In genomic region chr7:128537410-128537809, GRCh38 we compare ENCODE assay signal across 8 cellular contexts.
DNase-seq lines count a peak whose midpoint lies in the region; ATAC-seq, FAIRE-seq and TF ChIP-seq lines count a peak whose summit lies in the region.
"Not testable (repeated sequence)": the region's sequence is repeated elsewhere in the genome, so short reads cannot be mapped to it uniquely, and the experiment has no call there.

No MANE protein-coding gene starts in this region.

- peaks cover 76% of the 10 kb centered on the region for H3K79me2 ChIP-seq in PC-9 (ENCODE audit: low read depth)

- H3K4me1 Mint-ChIP-seq in CD8-positive, alpha-beta T cell (ENCODE audit: low read depth) = peaks cover 43% of the 10 kb centered on the region
- H3K4me1 Mint-ChIP-seq in activated CD8-positive, alpha-beta T cell treated with anti-CD3 and anti-CD28 coated beads, Interleukin-2, amount 10 ng/mL, durations not matched to agents 7 days and 5 days (ENCODE audit: low read depth) = peaks cover 33% of the 10 kb centered on the region

- POLR2A ChIA-PET in CD8-positive, alpha-beta T cell (lab: Charles Lee); PC-9 (lab: Charles Lee; ENCODE audit: unreplicated experiment); activated CD8-positive, alpha-beta T cell treated with anti-CD3 and anti-CD28 coated beads, Interleukin-2, amount 10 ng/mL, durations not matched to agents 7 days and 5 days (lab: Charles Lee): not testable (repeated sequence)

- H3K9me3 ChIP-seq in CD8-positive, alpha-beta T cell (ENCODE audit: low read length); PC-9 (ENCODE audit: insufficient read depth, low read depth); breast epithelium; mucosa of descending colon; transverse colon: not testable (repeated sequence)

- not testable (repeated sequence) for BruUV-seq in PC-9 (replicated peaks; lab: Mats Ljungman, UMichigan)

- not testable (repeated sequence) for H3K4me3 ChIP-seq in CD8-positive, alpha-beta T cell (ENCODE audit: low read depth, low read length); PC-9; breast epithelium; foreskin fibroblast (ENCODE audit: low read depth in 1 of 2, low read length in 2 of 2); mucosa of descending colon; transverse colon

- not testable (repeated sequence) for H3K9me3 Mint-ChIP-seq in CD8-positive, alpha-beta T cell; activated CD8-positive, alpha-beta T cell treated with anti-CD3 and anti-CD28 coated beads, Interleukin-2, amount 10 ng/mL, durations not matched to agents 7 days and 5 days (ENCODE audit: insufficient read depth)

- H2AFZ ChIP-seq in PC-9 = not testable (repeated sequence)

- not testable (repeated sequence) for H3K27ac ChIP-seq in CD8-positive, alpha-beta T cell (ENCODE audit: low read depth, low read length); PC-9
- H3K27ac ChIP-seq in breast epithelium (peak overlapping the region; percentile 68), transverse colon (peak overlapping the region in 3 of 4 donors; percentile 14 to 24 (median 17))

- not testable (repeated sequence) for TF ChIP-seq EP300 in transverse colon (IDR thresholded peaks at IDR 0.05; ENCODE audit: low read depth)

- not testable (repeated sequence) for H3K27me3 ChIP-seq in CD8-positive, alpha-beta T cell (ENCODE audit: insufficient read depth, low read length); PC-9 (ENCODE audit: insufficient read depth, low read depth); breast epithelium; transverse colon

- H3F3A ChIP-seq in PC-9 (ENCODE audit: insufficient read depth, low read depth) = not testable (repeated sequence)

- peaks cover 11% of the 10 kb centered on the region for H3K4me1 ChIP-seq in CD8-positive, alpha-beta T cell (ENCODE audit: insufficient read depth, low read length)
- not testable (repeated sequence) for H3K4me1 ChIP-seq in PC-9 (replicated peaks; ENCODE audit: insufficient read depth); breast epithelium
- H3K4me1 ChIP-seq in mucosa of descending colon (ENCODE audit: low read depth) = peaks cover 16% of the 10 kb centered on the region
- peaks cover 7 to 31% (median 10%) of the 10 kb centered on the region in 4 donors for H3K4me1 ChIP-seq in transverse colon

- not testable (repeated sequence) for H3K4me3 Mint-ChIP-seq in CD8-positive, alpha-beta T cell; activated CD8-positive, alpha-beta T cell treated with anti-CD3 and anti-CD28 coated beads, Interleukin-2, amount 10 ng/mL, durations not matched to agents 7 days and 5 days

- TF ChIP-seq CTCF in CD8-positive, alpha-beta T cell (IDR thresholded peaks at IDR 0.05); breast epithelium (IDR thresholded peaks at IDR 0.05); mucosa of descending colon (IDR thresholded peaks at IDR 0.05): not testable (repeated sequence)
- TF ChIP-seq CTCF in PC-9 (conservative IDR thresholded peaks at IDR 0.05) = peak; percentile 55; the same call in 1 of the 2 replicates
- TF ChIP-seq CTCF in foreskin fibroblast (IDR thresholded peaks at IDR 0.05; ENCODE audit: low read depth, low read length) = peak; percentile 27
- peak in 2 of 5 experiments; percentile 32 to 33 for TF ChIP-seq CTCF in transverse colon (IDR thresholded peaks at IDR 0.05)

- H3K36me3 ChIP-seq in CD8-positive, alpha-beta T cell (ENCODE audit: insufficient read depth, low read length); PC-9 (ENCODE audit: low read depth); breast epithelium; mucosa of descending colon (ENCODE audit: low read depth); transverse colon: not testable (repeated sequence)

- H3K4me2 ChIP-seq in PC-9 = not testable (repeated sequence)

- TF ChIP-seq POLR2A in H54 (IDR thresholded peaks at IDR 0.05; ENCODE audit: low read depth, low read length); breast epithelium (IDR thresholded peaks at IDR 0.05); transverse colon (IDR thresholded peaks at IDR 0.05): not testable (repeated sequence)

- not testable (repeated sequence) for H3K9me2 ChIP-seq in PC-9 (ENCODE audit: insufficient read depth)

- CTCF ChIA-PET in CD8-positive, alpha-beta T cell (lab: Charles Lee); PC-9 (lab: Charles Lee); activated CD8-positive, alpha-beta T cell treated with anti-CD3 and anti-CD28 coated beads, Interleukin-2, amount 10 ng/mL, durations not matched to agents 7 days and 5 days (lab: Charles Lee): not testable (repeated sequence)

- peaks cover 16% of the 10 kb centered on the region; the same call in 1 of the 2 replicates for H4K20me1 ChIP-seq in PC-9 (ENCODE audit: insufficient read depth)

- DNase-seq in CD8-positive, alpha-beta T cell = peak in 2 of 7 experiments; percentile 12 to 27
- not testable (repeated sequence) for DNase-seq in H54 (ENCODE audit: insufficient read length, low spot score); activated CD8-positive, alpha-beta T cell treated with anti-CD3 and anti-CD28 coated beads, Interleukin-2, amount 10 ng/mL, durations not matched to agents 7 days and 5 days; breast epithelium (ENCODE audit: low spot score in 2 of 2); mucosa of descending colon; transverse colon
- DNase-seq in PC-9 (peak in 1 of 2 experiments; percentile 18), foreskin fibroblast (peak in 1 of 2 donors; percentile 34)

- peak overlapping the region; percentile 52 for H3K27ac Mint-ChIP-seq in CD8-positive, alpha-beta T cell
- H3K27ac Mint-ChIP-seq in activated CD8-positive, alpha-beta T cell treated with anti-CD3 and anti-CD28 coated beads, Interleukin-2, amount 10 ng/mL, durations not matched to agents 7 days and 5 days = not testable (repeated sequence)

- in situ Hi-C loops in transverse colon (cut with MboI; ENCODE audit: low pct_ligation_motif_present in 1 of 4, low pct_unique_long_range_greater_than_20kb in 1 of 4, low sequenced_read_pairs in 3 of 4) = not testable (repeated sequence)

- intact Hi-C loops in CD8-positive, alpha-beta T cell (cut with DNase I, micrococcal nuclease) = loop anchor here in 1 of 2 experiments (10.0 kb wide), 1 partner anchor 133 kb away; the partner anchor contains the start of gene IMPDH1
- intact Hi-C loops in PC-9 (cut with micrococcal nuclease; ENCODE audit: unreplicated experiment); breast epithelium (cut with DNase I; ENCODE audit: low total_unique reads); mucosa of descending colon (cut with DNase I, micrococcal nuclease); transverse colon (cut with DNase I; ENCODE audit: low total_unique reads): not testable (repeated sequence)

- not testable (repeated sequence) for H3K27me3 Mint-ChIP-seq in CD8-positive, alpha-beta T cell (ENCODE audit: low read depth); activated CD8-positive, alpha-beta T cell treated with anti-CD3 and anti-CD28 coated beads, Interleukin-2, amount 10 ng/mL, durations not matched to agents 7 days and 5 days (ENCODE audit: low read depth)

- 60 to 83% methylated on average over 3 to 7 of the region's 7 CpGs for WGBS in transverse colon (ENCODE audit: low coverage in 1 of 2), 2 donors

- peaks cover 52% of the 10 kb centered on the region for H3K36me3 Mint-ChIP-seq in CD8-positive, alpha-beta T cell
- H3K36me3 Mint-ChIP-seq in activated CD8-positive, alpha-beta T cell treated with anti-CD3 and anti-CD28 coated beads, Interleukin-2, amount 10 ng/mL, durations not matched to agents 7 days and 5 days (ENCODE audit: low read depth) = peaks cover 35% of the 10 kb centered on the region

- peak; percentile 81 for FAIRE-seq in H54 (lab: Jason Lieb, UNC)

- peak; percentile 95 for ATAC-seq in CD8-positive, alpha-beta T cell
- ATAC-seq in activated CD8-positive, alpha-beta T cell treated with anti-CD3 and anti-CD28 coated beads, Interleukin-2, amount 10 ng/mL, durations not matched to agents 7 days and 5 days = peak; percentile 94
- ATAC-seq in mucosa of descending colon = peak; percentile 75
